In the genomic region with DNA sequence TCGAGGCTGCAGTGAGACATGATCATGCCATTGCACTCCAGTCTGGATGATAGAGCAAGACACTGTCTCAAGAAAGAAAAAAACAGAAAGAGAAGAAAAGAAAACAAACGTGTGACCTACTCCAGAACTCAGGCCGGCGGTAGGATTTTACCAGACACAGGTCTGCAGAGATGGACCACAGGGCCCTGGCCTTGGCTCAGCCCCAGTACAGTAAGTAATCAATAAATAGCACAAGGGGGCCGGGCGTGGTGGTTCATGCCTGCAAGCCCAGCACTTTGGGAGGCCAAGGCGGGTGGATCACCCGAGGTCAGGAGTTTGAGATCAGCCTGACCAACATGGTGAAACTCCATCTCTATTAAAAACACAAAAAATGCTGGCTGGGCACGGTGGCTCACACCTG, we compare ENCODE assay signal across 3 cellular contexts.
TF ChIP-seq lines count a peak whose summit lies in the region.

No MANE protein-coding gene starts in this region.

TF ChIP-seq in HepG2, 621 proteins besides CTCF, POLR2A, EP300 and RAD21:
- TF ChIP-seq ZSCAN20 (CRISPR knock-in tag; IDR thresholded peaks at IDR 0.05; ENCODE audit: borderline replicate concordance) (no peak), XRCC5 (optimal IDR thresholded peaks at IDR 0.05; ENCODE audit: low read length) (no peak), ZNF460 (CRISPR knock-in tag; IDR thresholded peaks at IDR 0.05; ENCODE audit: borderline replicate concordance) (peak; percentile 36; the same call in 1 of the 2 replicates), ONECUT2 (CRISPR knock-in tag; IDR thresholded peaks at IDR 0.05) (peak; percentile 50; the same call in 1 of the 2 replicates)

TF ChIP-seq in K562, 482 proteins besides CTCF, POLR2A, EP300 and RAD21:
- no peak for TF ChIP-seq ZNF586 (CRISPR knock-in tag; conservative IDR thresholded peaks at IDR 0.05)
- no peak for TF ChIP-seq SREBF2 (CRISPR knock-in tag; IDR thresholded peaks at IDR 0.05)
- no peak for TF ChIP-seq KLF13 (tag; IDR thresholded peaks at IDR 0.05; ENCODE audit: borderline replicate concordance, low read depth)
- no peak for TF ChIP-seq CBX2 (IDR thresholded peaks at IDR 0.05; ENCODE audit: insufficient read depth, low read length, poor library complexity, severe bottlenecking)

TF ChIP-seq in HEK293T, 16 proteins besides CTCF, POLR2A, EP300 and RAD21:
- no peak for TF ChIP-seq HDGF (IDR thresholded peaks at IDR 0.05; ENCODE audit: borderline replicate concordance)
